Comparison of ENCODE assay signal across 28 cellular contexts in genomic region chr14:37274652-37275051, GRCh38.
"Had no signal": no experiment of that assay in that cellular context is flagged by ENCODE, and none has a peak within 500 bp of the region (broad histone marks: within the 10 kb centered on the region; RNA-seq: fewer than 3 reads in every experiment).

No MANE protein-coding gene starts in this region.

- H3K36me3 ChIP-seq: adrenal gland, colonic mucosa, heart left ventricle had no signal

- H3K9me3 ChIP-seq: adrenal gland, body of pancreas, colonic mucosa, heart left ventricle had no signal

- H3K27me3 Mint-ChIP-seq: activated CD4-positive, alpha-beta memory T cell treated with anti-CD3 and anti-CD28 coated beads for 36 hours; activated CD4-positive, alpha-beta T cell treated with anti-CD3 and anti-CD28 coated beads for 36 hours; activated CD4-positive, alpha-beta T cell treated with anti-CD3 and anti-CD28 coated beads, Interleukin-2, amount 10 ng/mL, durations not matched to agents 24 days and 14 days; activated CD8-positive, alpha-beta memory T cell treated with anti-CD3 and anti-CD28 coated beads, Interleukin-2, amount 10 ng/mL, durations not matched to agents 7 days and 5 days; activated naive CD4-positive, alpha-beta T cell treated with anti-CD3 and anti-CD28 coated beads, Interleukin-2, amount 50 U/mL, for 24 hours; activated naive CD8-positive, alpha-beta T cell treated with anti-CD3 and anti-CD28 coated beads for 36 hours; activated naive CD8-positive, alpha-beta T cell treated with anti-CD3 and anti-CD28 coated beads, Interleukin-2, amount 50 U/mL, for 24 hours had no signal

- H3K4me3 Mint-ChIP-seq: activated CD4-positive, alpha-beta memory T cell treated with anti-CD3 and anti-CD28 coated beads for 36 hours; activated CD4-positive, alpha-beta T cell treated with anti-CD3 and anti-CD28 coated beads for 36 hours; activated CD4-positive, alpha-beta T cell treated with anti-CD3 and anti-CD28 coated beads, Interleukin-2, amount 10 ng/mL, durations not matched to agents 24 days and 14 days; activated CD8-positive, alpha-beta memory T cell treated with anti-CD3 and anti-CD28 coated beads, Interleukin-2, amount 10 ng/mL, durations not matched to agents 7 days and 5 days; activated CD8-positive, alpha-beta T cell treated with anti-CD3 and anti-CD28 coated beads, Interleukin-2, amount 10 ng/mL, durations not matched to agents 7 days and 5 days; activated naive CD4-positive, alpha-beta T cell treated with anti-CD3 and anti-CD28 coated beads for 36 hours; activated naive CD4-positive, alpha-beta T cell treated with anti-CD3 and anti-CD28 coated beads, Interleukin-2, amount 50 U/mL, for 24 hours; activated naive CD8-positive, alpha-beta T cell treated with anti-CD3 and anti-CD28 coated beads for 36 hours; activated naive CD8-positive, alpha-beta T cell treated with anti-CD3 and anti-CD28 coated beads, Interleukin-2, amount 50 U/mL, for 24 hours; activated T-helper 1 cell treated with anti-CD3 and anti-CD28 coated beads, Interleukin-12 subunit alpha, Interleukin-12 subunit beta, Interleukin-2, Interleukin-4 antibody, amounts not matched to agents 30 ng/mL and 10 ng/mL and 1 ng/mL, durations not matched to agents 14 hours and 24 hours and 36 hours had no signal

- H3K4me3 ChIP-seq: adrenal gland, body of pancreas, colonic mucosa, heart left ventricle had no signal

- DNase-seq: activated CD4-positive, alpha-beta memory T cell treated with anti-CD3 and anti-CD28 coated beads for 36 hours; activated CD4-positive, alpha-beta T cell treated with anti-CD3 and anti-CD28 coated beads for 36 hours; activated CD4-positive, alpha-beta T cell treated with anti-CD3 and anti-CD28 coated beads, Interleukin-2, amount 10 ng/mL, durations not matched to agents 24 days and 14 days; activated CD4-positive, CD25-positive, alpha-beta regulatory T cell; activated CD4-positive, CD25-positive, alpha-beta regulatory T cell treated with anti-CD3 and anti-CD28 coated beads, Interleukin-2, amount 50 U/mL, for 72 hours; activated CD8-positive, alpha-beta memory T cell treated with anti-CD3 and anti-CD28 coated beads, Interleukin-2, amount 10 ng/mL, durations not matched to agents 7 days and 5 days; activated CD8-positive, alpha-beta memory T cell treated with anti-CD3 and anti-CD28 coated beads, Interleukin-2, amount 50 U/mL, for 4 hours; activated CD8-positive, alpha-beta T cell treated with anti-CD3 and anti-CD28 coated beads, Interleukin-2, amount 10 ng/mL, durations not matched to agents 7 days and 5 days; activated effector memory CD4-positive, alpha-beta T cell treated with anti-CD3 and anti-CD28 coated beads, Interleukin-2, amount 50 U/mL, for 16 hours; activated naive CD4-positive, alpha-beta T cell treated with anti-CD3 and anti-CD28 coated beads for 36 hours; activated naive CD8-positive, alpha-beta T cell treated with anti-CD3 and anti-CD28 coated beads for 36 hours; activated naive CD8-positive, alpha-beta T cell treated with anti-CD3 and anti-CD28 coated beads, Interleukin-2, amount 50 U/mL, for 24 hours; activated T-cell treated with anti-CD3 and anti-CD28 coated beads, Interleukin-2, amount 50 U/mL, for 1 hour; activated T-cell treated with anti-CD3 and anti-CD28 coated beads, Interleukin-2, amount 50 U/mL, for 48 hours; adrenal gland; amygdala; aorta; body of pancreas; caudate nucleus; colonic mucosa; effector CD8-positive, alpha-beta T cell; foreskin fibroblast; heart left ventricle; T-helper 2 cell had no signal

- H3K27ac ChIP-seq: adrenal gland, body of pancreas, colonic mucosa, heart left ventricle had no signal

- H3K4me1 Mint-ChIP-seq: activated CD4-positive, alpha-beta T cell treated with anti-CD3 and anti-CD28 coated beads for 36 hours; activated CD4-positive, alpha-beta T cell treated with anti-CD3 and anti-CD28 coated beads, Interleukin-2, amount 10 ng/mL, durations not matched to agents 24 days and 14 days; activated CD8-positive, alpha-beta memory T cell treated with anti-CD3 and anti-CD28 coated beads, Interleukin-2, amount 10 ng/mL, durations not matched to agents 7 days and 5 days; activated naive CD4-positive, alpha-beta T cell treated with anti-CD3 and anti-CD28 coated beads, Interleukin-2, amount 50 U/mL, for 24 hours; activated naive CD8-positive, alpha-beta T cell treated with anti-CD3 and anti-CD28 coated beads for 36 hours; activated naive CD8-positive, alpha-beta T cell treated with anti-CD3 and anti-CD28 coated beads, Interleukin-2, amount 50 U/mL, for 24 hours had no signal

- ATAC-seq: activated CD4-positive, alpha-beta T cell treated with anti-CD3 and anti-CD28 coated beads for 36 hours; activated CD8-positive, alpha-beta memory T cell treated with anti-CD3 and anti-CD28 coated beads, Interleukin-2, amount 10 ng/mL, durations not matched to agents 7 days and 5 days; activated CD8-positive, alpha-beta T cell treated with anti-CD3 and anti-CD28 coated beads, Interleukin-2, amount 10 ng/mL, durations not matched to agents 7 days and 5 days; activated naive CD8-positive, alpha-beta T cell treated with anti-CD3 and anti-CD28 coated beads, Interleukin-2, amount 50 U/mL, for 24 hours; body of pancreas; esophagus mucosa; heart left ventricle had no signal

- H3K36me3 Mint-ChIP-seq: activated CD4-positive, alpha-beta memory T cell treated with anti-CD3 and anti-CD28 coated beads for 36 hours; activated CD8-positive, alpha-beta memory T cell treated with anti-CD3 and anti-CD28 coated beads, Interleukin-2, amount 10 ng/mL, durations not matched to agents 7 days and 5 days; activated naive CD4-positive, alpha-beta T cell treated with anti-CD3 and anti-CD28 coated beads, Interleukin-2, amount 50 U/mL, for 24 hours; activated naive CD8-positive, alpha-beta T cell treated with anti-CD3 and anti-CD28 coated beads for 36 hours had no signal

- H3K27ac Mint-ChIP-seq: activated CD4-positive, alpha-beta memory T cell treated with anti-CD3 and anti-CD28 coated beads for 36 hours; activated CD4-positive, alpha-beta T cell treated with anti-CD3 and anti-CD28 coated beads for 36 hours; activated CD4-positive, alpha-beta T cell treated with anti-CD3 and anti-CD28 coated beads, Interleukin-2, amount 10 ng/mL, durations not matched to agents 24 days and 14 days; activated CD8-positive, alpha-beta memory T cell treated with anti-CD3 and anti-CD28 coated beads, Interleukin-2, amount 10 ng/mL, durations not matched to agents 7 days and 5 days; activated CD8-positive, alpha-beta T cell treated with anti-CD3 and anti-CD28 coated beads, Interleukin-2, amount 10 ng/mL, durations not matched to agents 7 days and 5 days; activated naive CD4-positive, alpha-beta T cell treated with anti-CD3 and anti-CD28 coated beads for 36 hours; activated naive CD4-positive, alpha-beta T cell treated with anti-CD3 and anti-CD28 coated beads, Interleukin-2, amount 50 U/mL, for 24 hours; activated naive CD8-positive, alpha-beta T cell treated with anti-CD3 and anti-CD28 coated beads for 36 hours; activated naive CD8-positive, alpha-beta T cell treated with anti-CD3 and anti-CD28 coated beads, Interleukin-2, amount 50 U/mL, for 24 hours; activated T-helper 1 cell treated with anti-CD3 and anti-CD28 coated beads, Interleukin-12 subunit alpha, Interleukin-12 subunit beta, Interleukin-2, Interleukin-4 antibody, amounts not matched to agents 30 ng/mL and 10 ng/mL and 1 ng/mL, durations not matched to agents 14 hours and 24 hours and 36 hours; activated T-helper 2 cell treated with anti-CD3 and anti-CD28 coated beads, Interferon-gamma antibody, Interleukin-2, Interleukin-4, amounts not matched to agents 10 μg/mL and 5 μg/mL and 100 μg/mL, durations not matched to agents 14 hours and 24 hours and 36 hours had no signal

- H3K4me1 ChIP-seq: adrenal gland, body of pancreas, colonic mucosa, heart left ventricle had no signal

- H3K27me3 ChIP-seq: adrenal gland, body of pancreas, colonic mucosa, heart left ventricle had no signal

- H3K9me3 Mint-ChIP-seq: activated CD4-positive, alpha-beta memory T cell treated with anti-CD3 and anti-CD28 coated beads for 36 hours; activated CD4-positive, alpha-beta T cell treated with anti-CD3 and anti-CD28 coated beads, Interleukin-2, amount 10 ng/mL, durations not matched to agents 24 days and 14 days; activated naive CD4-positive, alpha-beta T cell treated with anti-CD3 and anti-CD28 coated beads for 36 hours; activated naive CD4-positive, alpha-beta T cell treated with anti-CD3 and anti-CD28 coated beads, Interleukin-2, amount 50 U/mL, for 24 hours; activated naive CD8-positive, alpha-beta T cell treated with anti-CD3 and anti-CD28 coated beads for 36 hours; activated naive CD8-positive, alpha-beta T cell treated with anti-CD3 and anti-CD28 coated beads, Interleukin-2, amount 50 U/mL, for 24 hours; activated T-helper 1 cell treated with anti-CD3 and anti-CD28 coated beads, Interleukin-12 subunit alpha, Interleukin-12 subunit beta, Interleukin-2, Interleukin-4 antibody, amounts not matched to agents 30 ng/mL and 10 ng/mL and 1 ng/mL, durations not matched to agents 14 hours and 24 hours and 36 hours; activated T-helper 2 cell treated with anti-CD3 and anti-CD28 coated beads, Interferon-gamma antibody, Interleukin-2, Interleukin-4, amounts not matched to agents 10 μg/mL and 5 μg/mL and 100 μg/mL, durations not matched to agents 14 hours and 24 hours and 36 hours had no signal
